ENCODE assay signal across 1 cellular context in the genomic region with DNA sequence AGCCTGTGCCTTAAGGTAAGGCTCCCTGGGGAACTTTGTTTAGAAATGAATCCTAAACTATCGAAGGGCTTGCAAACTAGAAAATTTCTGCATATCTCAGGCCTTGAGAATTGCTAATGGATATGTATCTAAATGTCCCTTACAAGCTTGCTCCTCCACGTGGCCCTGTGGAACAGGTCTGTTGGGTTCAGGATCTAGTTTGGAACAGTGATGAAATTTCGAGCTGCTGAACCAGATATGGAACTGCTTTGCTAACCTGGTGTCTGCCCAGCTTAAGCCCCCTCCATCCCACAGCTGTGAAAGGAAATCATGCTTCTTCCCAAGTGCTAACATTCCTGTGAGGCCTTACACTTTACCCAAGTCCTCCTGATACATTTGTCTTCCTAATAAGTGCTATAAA.
TF ChIP-seq lines count a peak whose summit lies in the region.

No MANE protein-coding gene starts in this region.

TF ChIP-seq in HepG2, 621 proteins besides CTCF, POLR2A, EP300 and RAD21:
- TF ChIP-seq KAT7 (CRISPR knock-in tag; IDR thresholded peaks at IDR 0.05; ENCODE audit: borderline replicate concordance) (no peak), SRSF4 (IDR thresholded peaks at IDR 0.05; ENCODE audit: low read depth, low read length, poor library complexity, severe bottlenecking) (no peak), ZMYM3 (CRISPR knock-in tag; IDR thresholded peaks at IDR 0.05) (no peak), ZNF232 (CRISPR knock-in tag; IDR thresholded peaks at IDR 0.05; ENCODE audit: borderline replicate concordance) (no peak), SP4 (CRISPR knock-in tag; IDR thresholded peaks at IDR 0.05) (no peak)
- TF ChIP-seq, protein P1, sequence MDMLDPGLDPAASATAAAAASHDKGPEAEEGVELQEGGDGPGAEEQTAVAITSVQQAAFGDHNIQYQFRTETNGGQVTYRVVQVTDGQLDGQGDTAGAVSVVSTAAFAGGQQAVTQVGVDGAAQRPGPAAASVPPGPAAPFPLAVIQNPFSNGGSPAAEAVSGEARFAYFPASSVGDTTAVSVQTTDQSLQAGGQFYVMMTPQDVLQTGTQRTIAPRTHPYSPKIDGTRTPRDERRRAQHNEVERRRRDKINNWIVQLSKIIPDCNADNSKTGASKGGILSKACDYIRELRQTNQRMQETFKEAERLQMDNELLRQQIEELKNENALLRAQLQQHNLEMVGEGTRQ (IDR thresholded peaks at IDR 0.05; ENCODE audit: low read depth, low read length) = no peak
- TF ChIP-seq, protein P1 (CRISPR knock-in tag; IDR thresholded peaks at IDR 0.05; ENCODE audit: borderline replicate concordance) = no peak
- TF ChIP-seq, protein P2, sequence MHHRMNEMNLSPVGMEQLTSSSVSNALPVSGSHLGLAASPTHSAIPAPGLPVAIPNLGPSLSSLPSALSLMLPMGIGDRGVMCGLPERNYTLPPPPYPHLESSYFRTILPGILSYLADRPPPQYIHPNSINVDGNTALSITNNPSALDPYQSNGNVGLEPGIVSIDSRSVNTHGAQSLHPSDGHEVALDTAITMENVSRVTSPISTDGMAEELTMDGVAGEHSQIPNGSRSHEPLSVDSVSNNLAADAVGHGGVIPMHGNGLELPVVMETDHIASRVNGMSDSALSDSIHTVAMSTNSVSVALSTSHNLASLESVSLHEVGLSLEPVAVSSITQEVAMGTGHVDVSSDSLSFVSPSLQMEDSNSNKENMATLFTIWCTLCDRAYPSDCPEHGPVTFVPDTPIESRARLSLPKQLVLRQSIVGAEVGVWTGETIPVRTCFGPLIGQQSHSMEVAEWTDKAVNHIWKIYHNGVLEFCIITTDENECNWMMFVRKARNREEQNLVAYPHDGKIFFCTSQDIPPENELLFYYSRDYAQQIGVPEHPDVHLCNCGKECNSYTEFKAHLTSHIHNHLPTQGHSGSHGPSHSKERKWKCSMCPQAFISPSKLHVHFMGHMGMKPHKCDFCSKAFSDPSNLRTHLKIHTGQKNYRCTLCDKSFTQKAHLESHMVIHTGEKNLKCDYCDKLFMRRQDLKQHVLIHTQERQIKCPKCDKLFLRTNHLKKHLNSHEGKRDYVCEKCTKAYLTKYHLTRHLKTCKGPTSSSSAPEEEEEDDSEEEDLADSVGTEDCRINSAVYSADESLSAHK (CRISPR knock-in tag; IDR thresholded peaks at IDR 0.05; ENCODE audit: borderline replicate concordance) = no peak
